In the genomic region with DNA sequence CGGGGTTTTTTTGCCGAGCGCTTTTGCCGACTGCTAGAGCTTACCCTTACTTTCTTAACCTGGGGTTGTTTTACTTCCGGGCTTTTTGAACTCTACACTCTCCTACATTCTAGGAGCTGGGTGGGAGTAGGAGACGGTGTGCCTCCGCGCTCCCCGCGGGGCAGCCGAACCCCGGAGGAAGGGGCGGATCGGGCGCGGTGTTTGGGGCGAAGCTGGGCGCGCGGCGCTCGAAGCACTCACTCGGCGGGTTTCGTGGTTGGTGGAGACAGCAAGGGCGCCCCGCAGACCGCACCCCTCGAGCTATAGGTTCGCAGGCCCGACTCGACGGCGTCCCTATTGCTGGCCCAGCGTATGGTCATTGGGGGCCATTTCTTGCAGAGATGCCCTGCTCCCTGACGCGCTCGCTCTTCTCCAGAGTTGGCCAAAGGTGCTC, we compare ENCODE assay signal across 1 cellular context.
TF ChIP-seq lines count a peak whose summit lies in the region.

No MANE protein-coding gene starts in this region.

TF ChIP-seq in IMR-90, 13 proteins besides CTCF, POLR2A, EP300 and RAD21 (continued from another document):
- TF ChIP-seq, protein P1, sequence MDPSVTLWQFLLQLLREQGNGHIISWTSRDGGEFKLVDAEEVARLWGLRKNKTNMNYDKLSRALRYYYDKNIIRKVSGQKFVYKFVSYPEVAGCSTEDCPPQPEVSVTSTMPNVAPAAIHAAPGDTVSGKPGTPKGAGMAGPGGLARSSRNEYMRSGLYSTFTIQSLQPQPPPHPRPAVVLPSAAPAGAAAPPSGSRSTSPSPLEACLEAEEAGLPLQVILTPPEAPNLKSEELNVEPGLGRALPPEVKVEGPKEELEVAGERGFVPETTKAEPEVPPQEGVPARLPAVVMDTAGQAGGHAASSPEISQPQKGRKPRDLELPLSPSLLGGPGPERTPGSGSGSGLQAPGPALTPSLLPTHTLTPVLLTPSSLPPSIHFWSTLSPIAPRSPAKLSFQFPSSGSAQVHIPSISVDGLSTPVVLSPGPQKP (IDR thresholded peaks at IDR 0.05; ENCODE audit: borderline replicate concordance, low read depth, low read length): no peak
- no peak for TF ChIP-seq CHD1 (IDR thresholded peaks at IDR 0.05; ENCODE audit: low read depth, low read length)
- no peak for TF ChIP-seq SMC3 (IDR thresholded peaks at IDR 0.05; ENCODE audit: low read depth, low read length)
- TF ChIP-seq RFX5 (IDR thresholded peaks at IDR 0.05; ENCODE audit: low read depth, low read length): no peak
- no peak for TF ChIP-seq MAZ (IDR thresholded peaks at IDR 0.05; ENCODE audit: borderline replicate concordance, low read depth, low read length)
